Comparison of ENCODE assay signal across 20 cellular contexts in genomic region chr9:82406714-82407113, GRCh38.
"Had no signal": no experiment of that assay in that cellular context is flagged by ENCODE, and none has a peak within 500 bp of the region (broad histone marks: within the 10 kb centered on the region; RNA-seq: fewer than 3 reads in every experiment).

No MANE protein-coding gene starts in this region.

- H3K9me3 ChIP-seq: heart left ventricle, mucosa of descending colon, sigmoid colon, stomach, thoracic aorta, transverse colon had no signal

- H3K27ac ChIP-seq: heart left ventricle, sigmoid colon, skin epidermis, stomach, thoracic aorta, transverse colon had no signal

- H3K36me3 Mint-ChIP-seq: naive thymus-derived CD8-positive, alpha-beta T cell had no signal

- H3K4me3 ChIP-seq: heart left ventricle, mucosa of descending colon, sigmoid colon, skin epidermis, stomach, thoracic aorta, transverse colon had no signal

- H3K4me1 Mint-ChIP-seq: endodermal cell; naive thymus-derived CD8-positive, alpha-beta T cell had no signal

- H3K9me3 Mint-ChIP-seq: endodermal cell, neural crest cell had no signal

- H3K27me3 ChIP-seq: heart left ventricle, sigmoid colon, stomach, transverse colon had no signal

- H3K27ac Mint-ChIP-seq: endodermal cell had no signal

- H3K4me3 Mint-ChIP-seq: endodermal cell; naive thymus-derived CD8-positive, alpha-beta T cell; neural crest cell had no signal

- H3K4me1 ChIP-seq: transverse colon had no signal

- DNase-seq: dermis blood vessel endothelial cell; endodermal cell; heart left ventricle; hippocampal formation; left colon; mammary epithelial cell; mucosa of descending colon; naive thymus-derived CD8-positive, alpha-beta T cell; posterior cingulate gyrus; sigmoid colon; stimulated activated CD4-positive, alpha-beta T cell treated with anti-CD3 and anti-CD28 coated beads, Interleukin-12 subunit alpha, Interleukin-12 subunit beta, amount 100 ng/mL, for 4 hours; stimulated activated naive CD4-positive, alpha-beta T cell; stomach; substantia nigra; transverse colon had no signal

- FAIRE-seq: colon, frontal cortex had no signal

- H3K36me3 ChIP-seq: heart left ventricle, sigmoid colon, stomach, thoracic aorta, transverse colon had no signal
